In the genomic region with DNA sequence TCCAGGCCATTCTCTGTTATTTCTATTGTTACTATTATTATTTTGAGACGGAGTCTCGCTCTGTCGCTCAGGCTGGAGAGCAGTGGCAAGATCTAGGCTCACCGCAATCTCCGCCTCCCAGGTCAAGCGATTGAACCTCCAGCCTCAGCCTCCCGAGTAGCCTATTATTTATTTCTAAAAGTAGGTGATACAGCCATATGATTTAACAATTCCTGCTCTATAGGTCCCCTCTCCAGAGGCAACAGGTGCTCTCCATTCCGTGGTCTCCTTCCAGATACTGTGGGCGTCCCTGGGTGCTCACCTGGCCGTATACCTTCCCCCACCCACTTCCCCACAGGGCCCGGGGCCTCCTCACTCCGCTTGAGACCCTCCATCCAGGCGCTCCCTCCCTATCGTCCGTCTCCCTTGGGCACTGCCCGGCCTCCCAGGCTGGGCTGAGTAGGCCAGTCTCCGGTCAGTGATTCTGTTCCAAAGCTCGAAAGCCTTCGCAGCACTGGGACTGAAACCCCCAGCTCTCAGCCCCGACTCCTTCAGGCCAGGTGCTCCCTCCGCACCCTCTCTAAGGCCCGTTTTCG, we compare ENCODE assay signal across 8 cellular contexts. TPM values are rescaled to one million over a fixed set of nuclear protein-coding genes. Genes with fewer than 3 reads are reported as not detected.
DNase-seq lines count a peak whose midpoint lies in the region; ATAC-seq, FAIRE-seq and TF ChIP-seq lines count a peak whose summit lies in the region.

No MANE protein-coding gene starts in this region.

- H3K27me3 ChIP-seq in astrocyte (ENCODE audit: insufficient read depth, low read length) (no peaks in the 10 kb centered on the region), right lobe of liver (no peaks in the 10 kb centered on the region)

- H3K4me1 ChIP-seq in astrocyte (ENCODE audit: insufficient read depth, low read length) = peaks cover 13% of the 10 kb centered on the region
- H3K4me1 ChIP-seq in right lobe of liver = peaks cover 0 to 28% (median 5%) of the 10 kb centered on the region in 4 donors
- H3K4me1 ChIP-seq in urinary bladder (ENCODE audit: insufficient read depth) = peaks cover 1% of the 10 kb centered on the region

- H2AFZ ChIP-seq in astrocyte (ENCODE audit: low read depth, low read length) = peak overlapping the region; percentile 65

- H3K9me3 Mint-ChIP-seq in astrocyte (ENCODE audit: unreplicated experiment) = no peaks in the 10 kb centered on the region

- peak overlapping the region; percentile 100 for H3K4me3 Mint-ChIP-seq in astrocyte (ENCODE audit: unreplicated experiment)

- peak overlapping the region; percentile 98 for H3K4me3 ChIP-seq in AG10803 (ENCODE audit: low read length)
- peak overlapping the region; percentile 91 for H3K4me3 ChIP-seq in astrocyte (ENCODE audit: insufficient read depth, low read depth, low read length)
- H3K4me3 ChIP-seq in right lobe of liver = peak overlapping the region; percentile 95 to 99 (median 96)
- H3K4me3 ChIP-seq in urinary bladder (ENCODE audit: low read depth, low read length) = peak overlapping the region; percentile 85

- intact Hi-C loops in right lobe of liver (cut with DNase I) = no loop called here

- TF ChIP-seq CTCF in AG10803 (conservative IDR thresholded peaks at IDR 0.05; ENCODE audit: low read length) (no peak), astrocyte (IDR thresholded peaks at IDR 0.05; ENCODE audit: insufficient read depth, low read depth, low read length) (no peak), right lobe of liver (IDR thresholded peaks at IDR 0.05) (no peak)

- H3K36me3 ChIP-seq in astrocyte (ENCODE audit: insufficient read depth, low read length) (no peaks in the 10 kb centered on the region), right lobe of liver (no peaks in the 10 kb centered on the region), urinary bladder (ENCODE audit: insufficient read depth) (no peaks in the 10 kb centered on the region)

- H4K20me1 ChIP-seq in astrocyte (ENCODE audit: insufficient read depth, low read length) = peaks cover 32% of the 10 kb centered on the region

- peak; percentile 4 for ATAC-seq in HG02763 (IDR thresholded peaks at IDR 0.05; ENCODE audit: unreplicated experiment)
- ATAC-seq in right lobe of liver = no peak
- ATAC-seq in HG02973 (IDR thresholded peaks at IDR 0.05; ENCODE audit: unreplicated experiment) = no peak

- 11% methylated on average over 17 of the region's 23 CpGs for WGBS in right lobe of liver (ENCODE audit: insufficient coverage, low coverage, low lambda C conversion rate, missing lambda C conversion rate)
- WGBS in urinary bladder = 11% methylated on average over 23 of the region's 23 CpGs

- H3K27me3 Mint-ChIP-seq in astrocyte (ENCODE audit: low read depth, unreplicated experiment) = no peaks in the 10 kb centered on the region

- H3K4me1 Mint-ChIP-seq in astrocyte (ENCODE audit: low read depth, unreplicated experiment) = peaks cover 13% of the 10 kb centered on the region

- peak overlapping the region; percentile 96 for H3K9ac ChIP-seq in astrocyte (ENCODE audit: low read length)

- no peaks in the 10 kb centered on the region for H3K36me3 Mint-ChIP-seq in astrocyte (ENCODE audit: low read depth, unreplicated experiment)

- H3K79me2 ChIP-seq in astrocyte (ENCODE audit: insufficient read depth, low read length) = peaks cover 57% of the 10 kb centered on the region

- H3K27ac Mint-ChIP-seq in astrocyte (ENCODE audit: unreplicated experiment) = peak overlapping the region; percentile 100

- no peak for TF ChIP-seq POLR2A in right lobe of liver (IDR thresholded peaks at IDR 0.05)
- TF ChIP-seq POLR2A in GM12892 (IDR thresholded peaks at IDR 0.05; ENCODE audit: low read depth, low read length) = no peak

- DNase-seq in AG10803 (ENCODE audit: low read depth) (no peak), astrocyte (ENCODE audit: low read depth) (no peak), right lobe of liver (no peak), GM12892 (ENCODE audit: insufficient read length) (no peak), D341Med (ENCODE audit: low spot score) (no peak)

- H3K9me3 ChIP-seq in astrocyte (ENCODE audit: insufficient read depth, low read depth, low read length) (no peaks in the 10 kb centered on the region), right lobe of liver (no peaks in the 10 kb centered on the region)

- H3K27ac ChIP-seq in astrocyte (ENCODE audit: low read depth, low read length) = peak overlapping the region; percentile 92
- H3K27ac ChIP-seq in right lobe of liver = peak overlapping the region; percentile 92 to 97 (median 96)
- peak overlapping the region; percentile 68 for H3K27ac ChIP-seq in urinary bladder (ENCODE audit: low read depth)

- no peak for FAIRE-seq in astrocyte (lab: Jason Lieb, UNC)
- FAIRE-seq in GM12892 (lab: Jason Lieb, UNC) = no peak

- peak overlapping the region; percentile 93 for H3K4me2 ChIP-seq in astrocyte (ENCODE audit: low read length)

RNA-seq across cellular contexts. Expression of gene PTPN23, which starts 0.7 kb away (rescaled TPM):
- total RNA-seq in astrocyte (40.3 and 40.4 TPM in 2 replicates), right lobe of liver (10 to 100 TPM; 14.9 to 25.8 (median 16.9) TPM), urinary bladder (12.4 TPM)
- 21.4 TPM for polyA plus RNA-seq in urinary bladder
- 6.1 TPM for polyA plus RNA-seq in GM12892 (2012; ENCODE audit: missing spikeins)
